Comparison of ENCODE assay signal across 12 cellular contexts in the genomic region with DNA sequence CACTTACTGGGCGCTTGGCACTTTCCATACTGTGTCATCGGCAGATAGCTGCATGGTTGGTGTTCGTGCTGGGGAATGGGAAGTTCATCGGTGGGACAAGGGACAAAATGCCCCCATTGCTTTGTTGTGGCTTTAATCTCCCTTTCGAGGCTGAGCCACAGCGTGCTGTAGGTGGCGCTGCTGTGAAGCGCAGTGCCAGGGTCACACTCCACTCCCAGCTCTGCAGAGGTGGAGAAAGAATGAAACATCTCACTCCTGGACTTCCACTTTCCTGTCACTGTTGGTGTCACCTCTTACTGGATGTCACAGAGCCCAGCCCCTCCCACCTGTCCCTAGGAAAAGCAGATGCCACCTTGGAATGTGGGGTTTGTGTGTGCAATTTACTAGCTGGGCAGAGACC. TPM values are rescaled to one million over a fixed set of nuclear protein-coding genes. Genes with fewer than 3 reads are reported as not detected.
DNase-seq lines count a peak whose midpoint lies in the region; ATAC-seq and TF ChIP-seq lines count a peak whose summit lies in the region.
"Had no signal": no experiment of that assay in that cellular context is flagged by ENCODE, and none has a peak within 500 bp of the region (broad histone marks: within the 10 kb centered on the region; RNA-seq: fewer than 3 reads in every experiment).

No MANE protein-coding gene starts in this region.

- H3K4me1 Mint-ChIP-seq in GM23338 = peaks cover 2% of the 10 kb centered on the region; the same call in 2 of the 3 replicates
- H3K4me1 Mint-ChIP-seq in T-helper 1 cell treated with Interleukin-12 subunit alpha and Interleukin-12 subunit beta and Interleukin-4 antibody, amounts not matched to agents 30 μg/mL and 1 μg/mL, for 36 hours (ENCODE audit: low read depth) = peaks cover 16% of the 10 kb centered on the region

- H3K27ac Mint-ChIP-seq in GM23338 = no peak overlapping the region
- H3K27ac Mint-ChIP-seq in T-helper 1 cell treated with Interleukin-12 subunit alpha and Interleukin-12 subunit beta and Interleukin-4 antibody, amounts not matched to agents 30 μg/mL and 1 μg/mL, for 36 hours = peak overlapping the region; percentile 62

- H3K4me3 ChIP-seq in GM23338 = no peak overlapping the region
- H3K4me3 ChIP-seq: body of pancreas had no signal

- H3K9me3 Mint-ChIP-seq in GM23338 = peaks cover 26% of the 10 kb centered on the region
- peaks cover 3% of the 10 kb centered on the region for H3K9me3 Mint-ChIP-seq in T-helper 1 cell treated with Interleukin-12 subunit alpha and Interleukin-12 subunit beta and Interleukin-4 antibody, amounts not matched to agents 30 μg/mL and 1 μg/mL, for 36 hours

- H3K4me1 ChIP-seq in GM23338 (ENCODE audit: insufficient read depth) = no peaks in the 10 kb centered on the region
- H3K4me1 ChIP-seq in foreskin keratinocyte = no peaks in the 10 kb centered on the region
- H3K4me1 ChIP-seq: body of pancreas had no signal

- POLR2A ChIA-PET in RWPE1 (lab: Yijun Ruan, JAX; ENCODE audit: low non-redundant PET) = no interaction called here

- peaks cover 4% of the 10 kb centered on the region; the same call in 1 of the 2 replicates for H3K9me2 ChIP-seq in GM23338 (ENCODE audit: insufficient read depth)

- peaks cover 77% of the 10 kb centered on the region for H3K36me3 Mint-ChIP-seq in GM23338 (ENCODE audit: low read depth)
- peaks cover 50% of the 10 kb centered on the region for H3K36me3 Mint-ChIP-seq in T-helper 1 cell treated with Interleukin-12 subunit alpha and Interleukin-12 subunit beta and Interleukin-4 antibody, amounts not matched to agents 30 μg/mL and 1 μg/mL, for 36 hours (ENCODE audit: low read depth)

- peaks cover 15% of the 10 kb centered on the region for H4K20me1 ChIP-seq in GM23338 (replicated peaks; ENCODE audit: insufficient read depth)

- ATAC-seq in GM23338 (peak; percentile 87), foreskin keratinocyte (no peak), GM19455 (IDR thresholded peaks at IDR 0.05; ENCODE audit: unreplicated experiment) (no peak)
- ATAC-seq: body of pancreas had no signal

- H3K27me3 Mint-ChIP-seq in GM23338 (ENCODE audit: insufficient read depth, low read depth, poor library complexity) = peaks cover 11% of the 10 kb centered on the region
- H3K27me3 Mint-ChIP-seq in T-helper 1 cell treated with Interleukin-12 subunit alpha and Interleukin-12 subunit beta and Interleukin-4 antibody, amounts not matched to agents 30 μg/mL and 1 μg/mL, for 36 hours (ENCODE audit: low read depth) = no peaks in the 10 kb centered on the region

- H3F3A ChIP-seq in GM23338 (replicated peaks; ENCODE audit: low read depth) = 0 out of 2 replicates have a peak, but pooled peaks cover 5% of the 10 kb centered on the region

- CTCF ChIA-PET in RWPE1 (lab: Yijun Ruan, JAX) = no interaction called here

- no peak overlapping the region for H3K4me3 Mint-ChIP-seq in GM23338
- no peak overlapping the region for H3K4me3 Mint-ChIP-seq in T-helper 1 cell treated with Interleukin-12 subunit alpha and Interleukin-12 subunit beta and Interleukin-4 antibody, amounts not matched to agents 30 μg/mL and 1 μg/mL, for 36 hours

- DNase-seq in GM23338 (ENCODE audit: low spot score) = peak; percentile 61
- DNase-seq in foreskin keratinocyte = no peak
- no peak for DNase-seq in RWPE1 (ENCODE audit: low spot score)
- DNase-seq in NCI-H2029 treated with DMSO at 0.1 percent for 48 hours (lab: John Stamatoyannopoulos, UW) = no peak
- DNase-seq in stimulated activated CD4-positive, alpha-beta T cell treated with anti-CD3 and anti-CD28 coated beads, Interleukin-12 subunit alpha, Interleukin-12 subunit beta, amount 100 ng/mL, for 4 hours = no peak
- DNase-seq: body of pancreas; NCI-H526; stimulated activated CD4-positive, alpha-beta T cell treated with anti-CD3 and anti-CD28 coated beads, Interleukin-4, amount 100 ng/mL, for 1 hour; substantia nigra had no signal

- H3K27me3 ChIP-seq in GM23338 (ENCODE audit: insufficient read depth) (no peaks in the 10 kb centered on the region), foreskin keratinocyte (no peaks in the 10 kb centered on the region)
- H3K27me3 ChIP-seq: body of pancreas had no signal

- no peak overlapping the region for H2AFZ ChIP-seq in GM23338

- peak; percentile 36 for TF ChIP-seq CTCF in C4-2B (conservative IDR thresholded peaks at IDR 0.05)
- TF ChIP-seq CTCF in GM23338 (conservative IDR thresholded peaks at IDR 0.05; ENCODE audit: low read depth in 2 of 2) = peak; percentile 71 to 89
- TF ChIP-seq CTCF in foreskin keratinocyte (conservative IDR thresholded peaks at IDR 0.05) = peak; percentile 45
- no peak for TF ChIP-seq CTCF in RWPE1 (conservative IDR thresholded peaks at IDR 0.05; ENCODE audit: low read depth)

- H3K27ac ChIP-seq in C4-2B (no peak overlapping the region), GM23338 (ENCODE audit: low read depth) (no peak overlapping the region), foreskin keratinocyte (no peak overlapping the region), RWPE1 (no peak overlapping the region; the same call in 1 of the 2 replicates)
- H3K27ac ChIP-seq: body of pancreas had no signal

- peaks cover 27% of the 10 kb centered on the region; the same call in 1 of the 2 replicates for H3K36me3 ChIP-seq in GM23338 (ENCODE audit: insufficient read depth)

- peaks cover 21% of the 10 kb centered on the region for H3K79me2 ChIP-seq in GM23338 (replicated peaks; ENCODE audit: insufficient read depth)

- no peak overlapping the region for H3K4me2 ChIP-seq in GM23338

TF ChIP-seq in GM23338, 12 proteins besides CTCF, POLR2A, EP300 and RAD21 (continues in another document):
- TF ChIP-seq, protein P1, sequence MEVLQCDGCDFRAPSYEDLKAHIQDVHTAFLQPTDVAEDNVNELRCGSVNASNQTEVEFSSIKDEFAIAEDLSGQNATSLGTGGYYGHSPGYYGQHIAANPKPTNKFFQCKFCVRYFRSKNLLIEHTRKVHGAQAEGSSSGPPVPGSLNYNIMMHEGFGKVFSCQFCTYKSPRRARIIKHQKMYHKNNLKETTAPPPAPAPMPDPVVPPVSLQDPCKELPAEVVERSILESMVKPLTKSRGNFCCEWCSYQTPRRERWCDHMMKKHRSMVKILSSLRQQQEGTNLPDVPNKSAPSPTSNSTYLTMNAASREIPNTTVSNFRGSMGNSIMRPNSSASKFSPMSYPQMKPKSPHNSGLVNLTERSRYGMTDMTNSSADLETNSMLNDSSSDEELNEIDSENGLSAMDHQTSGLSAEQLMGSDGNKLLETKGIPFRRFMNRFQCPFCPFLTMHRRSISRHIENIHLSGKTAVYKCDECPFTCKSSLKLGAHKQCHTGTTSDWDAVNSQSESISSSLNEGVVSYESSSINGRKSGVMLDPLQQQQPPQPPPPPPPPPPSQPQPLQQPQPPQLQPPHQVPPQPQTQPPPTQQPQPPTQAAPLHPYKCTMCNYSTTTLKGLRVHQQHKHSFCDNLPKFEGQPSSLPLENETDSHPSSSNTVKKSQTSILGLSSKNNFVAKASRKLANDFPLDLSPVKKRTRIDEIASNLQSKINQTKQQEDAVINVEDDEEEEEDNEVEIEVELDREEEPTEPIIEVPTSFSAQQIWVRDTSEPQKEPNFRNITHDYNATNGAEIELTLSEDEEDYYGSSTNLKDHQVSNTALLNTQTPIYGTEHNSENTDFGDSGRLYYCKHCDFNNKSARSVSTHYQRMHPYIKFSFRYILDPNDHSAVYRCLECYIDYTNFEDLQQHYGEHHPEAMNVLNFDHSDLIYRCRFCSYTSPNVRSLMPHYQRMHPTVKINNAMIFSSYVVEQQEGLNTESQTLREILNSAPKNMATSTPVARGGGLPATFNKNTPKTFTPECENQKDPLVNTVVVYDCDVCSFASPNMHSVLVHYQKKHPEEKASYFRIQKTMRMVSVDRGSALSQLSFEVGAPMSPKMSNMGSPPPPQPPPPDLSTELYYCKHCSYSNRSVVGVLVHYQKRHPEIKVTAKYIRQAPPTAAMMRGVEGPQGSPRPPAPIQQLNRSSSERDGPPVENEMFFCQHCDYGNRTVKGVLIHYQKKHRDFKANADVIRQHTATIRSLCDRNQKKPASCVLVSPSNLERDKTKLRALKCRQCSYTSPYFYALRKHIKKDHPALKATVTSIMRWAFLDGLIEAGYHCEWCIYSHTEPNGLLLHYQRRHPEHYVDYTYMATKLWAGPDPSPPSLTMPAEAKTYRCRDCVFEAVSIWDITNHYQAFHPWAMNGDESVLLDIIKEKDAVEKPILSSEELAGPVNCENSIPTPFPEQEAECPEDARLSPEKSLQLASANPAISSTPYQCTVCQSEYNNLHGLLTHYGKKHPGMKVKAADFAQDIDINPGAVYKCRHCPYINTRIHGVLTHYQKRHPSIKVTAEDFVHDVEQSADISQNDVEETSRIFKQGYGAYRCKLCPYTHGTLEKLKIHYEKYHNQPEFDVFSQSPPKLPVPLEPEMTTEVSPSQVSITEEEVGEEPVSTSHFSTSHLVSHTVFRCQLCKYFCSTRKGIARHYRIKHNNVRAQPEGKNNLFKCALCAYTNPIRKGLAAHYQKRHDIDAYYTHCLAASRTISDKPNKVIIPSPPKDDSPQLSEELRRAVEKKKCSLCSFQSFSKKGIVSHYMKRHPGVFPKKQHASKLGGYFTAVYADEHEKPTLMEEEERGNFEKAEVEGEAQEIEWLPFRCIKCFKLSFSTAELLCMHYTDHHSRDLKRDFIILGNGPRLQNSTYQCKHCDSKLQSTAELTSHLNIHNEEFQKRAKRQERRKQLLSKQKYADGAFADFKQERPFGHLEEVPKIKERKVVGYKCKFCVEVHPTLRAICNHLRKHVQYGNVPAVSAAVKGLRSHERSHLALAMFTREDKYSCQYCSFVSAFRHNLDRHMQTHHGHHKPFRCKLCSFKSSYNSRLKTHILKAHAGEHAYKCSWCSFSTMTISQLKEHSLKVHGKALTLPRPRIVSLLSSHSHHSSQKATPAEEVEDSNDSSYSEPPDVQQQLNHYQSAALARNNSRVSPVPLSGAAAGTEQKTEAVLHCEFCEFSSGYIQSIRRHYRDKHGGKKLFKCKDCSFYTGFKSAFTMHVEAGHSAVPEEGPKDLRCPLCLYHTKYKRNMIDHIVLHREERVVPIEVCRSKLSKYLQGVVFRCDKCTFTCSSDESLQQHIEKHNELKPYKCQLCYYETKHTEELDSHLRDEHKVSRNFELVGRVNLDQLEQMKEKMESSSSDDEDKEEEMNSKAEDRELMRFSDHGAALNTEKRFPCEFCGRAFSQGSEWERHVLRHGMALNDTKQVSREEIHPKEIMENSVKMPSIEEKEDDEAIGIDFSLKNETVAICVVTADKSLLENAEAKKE (CRISPR knock-in tag; IDR thresholded peaks at IDR 0.05) = no peak
- TF ChIP-seq ZNF331 (CRISPR knock-in tag; IDR thresholded peaks at IDR 0.05; ENCODE audit: low read depth) = no peak
- no peak for TF ChIP-seq NANOG (IDR thresholded peaks at IDR 0.05; ENCODE audit: borderline replicate concordance)

RNA-seq across cellular contexts. Expression of a gene that starts 8.7 kb away (rescaled TPM):
- total RNA-seq in GM23338 (2014; rRNA removed; shearing (Covaris generic)) = 52.9 and 60.5 TPM in 2 replicates
- polyA plus RNA-seq in GM23338 (2016; fragmentation: Nextera tagmentation; extraction: Ambion mirVana) (62.9 and 72.3 TPM in 2 replicates), foreskin keratinocyte (75.9 and 127 TPM in 2 replicates)
- total RNA-seq in foreskin keratinocyte = 48.0 and 80.2 TPM in 2 replicates

RNA-seq across cellular contexts. Expression of a gene that starts 46.3 kb away (rescaled TPM):
- total RNA-seq in GM23338 (2014; rRNA removed; shearing (Covaris generic)) = 20.5 and 36.4 TPM in 2 replicates
- polyA plus RNA-seq in GM23338 (2016; fragmentation: Nextera tagmentation; extraction: Ambion mirVana) (30.1 and 32.0 TPM in 2 replicates), foreskin keratinocyte (15.4 and 22.6 TPM in 2 replicates)
- 21.5 and 28.8 TPM in 2 replicates for total RNA-seq in foreskin keratinocyte
